Comparison of ENCODE assay signal across 8 cellular contexts in the genomic region with DNA sequence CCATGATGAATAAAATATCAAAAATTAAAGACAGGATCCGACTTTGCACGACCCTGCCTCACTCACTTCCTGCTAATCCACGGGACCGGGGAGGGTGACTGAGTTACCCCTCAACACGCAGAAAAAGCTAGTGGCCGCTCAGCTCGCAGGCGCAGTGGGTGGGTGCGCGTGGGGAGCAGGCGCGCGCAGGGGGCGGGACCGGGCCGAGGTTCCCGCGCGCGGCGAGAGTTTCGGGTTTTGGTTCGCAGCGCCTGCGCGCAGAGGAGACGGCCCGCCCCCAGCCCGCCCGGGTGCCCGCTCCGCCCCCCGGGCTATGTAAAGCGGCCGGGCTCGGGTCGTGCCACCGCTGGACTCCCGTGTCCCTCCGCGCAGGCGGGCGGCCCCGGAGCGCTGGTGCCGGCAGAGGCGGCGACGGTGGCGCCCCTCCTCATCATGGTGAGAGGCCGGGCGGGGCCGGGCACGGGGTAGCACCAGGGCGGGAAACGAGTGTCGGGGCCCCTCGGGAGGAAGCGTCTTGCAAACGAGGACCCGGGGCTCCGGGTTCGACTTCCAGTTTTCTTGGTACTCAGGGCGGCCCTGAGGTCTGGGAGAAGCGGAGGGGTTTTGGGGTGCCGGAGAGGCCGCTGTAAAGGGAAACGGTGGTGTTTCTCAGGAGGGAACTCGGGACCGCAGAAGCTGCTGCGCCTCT. TPM values are rescaled to one million over a fixed set of nuclear protein-coding genes. Genes with fewer than 3 reads are reported as not detected.
DNase-seq lines count a peak whose midpoint lies in the region; ATAC-seq and TF ChIP-seq lines count a peak whose summit lies in the region.

A gene (plus strand): TSS at position 343 of the 688 bp plus-strand sequence. CDS start 90 bp downstream, at position 433.

- peaks cover 13% of the 10 kb centered on the region for H3K4me1 Mint-ChIP-seq in activated T-helper 17 cell treated with anti-CD3 and anti-CD28 coated beads, Interleukin-2, amount 50 U/mL, for 72 hours
- H3K4me1 Mint-ChIP-seq in natural killer cell treated with Interleukin-12 subunit alpha and Interleukin-12 subunit beta and Interleukin-15 and Interleukin-18, amount 100 ng/mL, for 72 hours (ENCODE audit: low read depth in 2 of 2) = peaks cover 23 to 24% of the 10 kb centered on the region in 2 donors

- H3K9me3 ChIP-seq in RWPE2 (ENCODE audit: severe bottlenecking) = no peaks in the 10 kb centered on the region

- no peak for TF ChIP-seq CTCF in LNCaP clone FGC (IDR thresholded peaks at IDR 0.05; ENCODE audit: control insufficient read depth, extremely low read depth, insufficient read depth)
- no peak for TF ChIP-seq CTCF in RWPE2 (IDR thresholded peaks at IDR 0.05; ENCODE audit: poor library complexity, severe bottlenecking)

- peak; percentile 51 for ATAC-seq in GM21737 (IDR thresholded peaks at IDR 0.05; ENCODE audit: unreplicated experiment)
- peak; percentile 66 for ATAC-seq in RWPE2 (ENCODE audit: low read depth)
- peak; percentile 81 for ATAC-seq in activated T-helper 17 cell treated with anti-CD3 and anti-CD28 coated beads, Interleukin-2, amount 50 U/mL, for 72 hours (replicated peaks)
- ATAC-seq in natural killer cell treated with Interleukin-12 subunit alpha and Interleukin-12 subunit beta and Interleukin-15 and Interleukin-18, amount 100 ng/mL, for 72 hours = peak; percentile 93 to 95

- peaks cover 23% of the 10 kb centered on the region for H3K36me3 ChIP-seq in RWPE2 (ENCODE audit: low read depth)

- H3K4me3 Mint-ChIP-seq in activated T-helper 17 cell treated with anti-CD3 and anti-CD28 coated beads, Interleukin-2, amount 50 U/mL, for 72 hours = peak within 1 kb of the TSS; percentile 75
- H3K4me3 Mint-ChIP-seq in natural killer cell treated with Interleukin-12 subunit alpha and Interleukin-12 subunit beta and Interleukin-15 and Interleukin-18, amount 100 ng/mL, for 72 hours = peak within 1 kb of the TSS; percentile 77

- H3K4me3 ChIP-seq in LNCaP clone FGC (ENCODE audit: low read depth, low read length) (peak within 1 kb of the TSS; percentile 91), RWPE2 (ENCODE audit: severe bottlenecking) (peak within 1 kb of the TSS; percentile 94)

- no peaks in the 10 kb centered on the region for H3K27me3 ChIP-seq in RWPE2 (ENCODE audit: insufficient read depth, poor library complexity, severe bottlenecking)

- H3K9me3 Mint-ChIP-seq in activated T-helper 17 cell treated with anti-CD3 and anti-CD28 coated beads, Interleukin-2, amount 50 U/mL, for 72 hours = no peaks in the 10 kb centered on the region
- no peaks in the 10 kb centered on the region for H3K9me3 Mint-ChIP-seq in natural killer cell treated with Interleukin-12 subunit alpha and Interleukin-12 subunit beta and Interleukin-15 and Interleukin-18, amount 100 ng/mL, for 72 hours

- H3K27ac ChIP-seq in RWPE2 (ENCODE audit: poor library complexity, severe bottlenecking) = peak within 1 kb of the TSS; percentile 69

- peaks cover 43% of the 10 kb centered on the region for H3K36me3 Mint-ChIP-seq in activated T-helper 17 cell treated with anti-CD3 and anti-CD28 coated beads, Interleukin-2, amount 50 U/mL, for 72 hours (ENCODE audit: low read depth)
- H3K36me3 Mint-ChIP-seq in natural killer cell treated with Interleukin-12 subunit alpha and Interleukin-12 subunit beta and Interleukin-15 and Interleukin-18, amount 100 ng/mL, for 72 hours = no peaks in the 10 kb centered on the region

- DNase-seq in DMS 273 treated with DMSO at 0.1 percent for 48 hours (lab: John Stamatoyannopoulos, UW) (peak; percentile 53), LNCaP clone FGC (ENCODE audit: low read depth) (peak; percentile 61), RWPE2 (ENCODE audit: low spot score) (peak; percentile 82), fibroblast of peridontal ligament (ENCODE audit: extremely low read depth) (peak; percentile 83)
- DNase-seq in natural killer cell treated with Interleukin-12 subunit alpha and Interleukin-12 subunit beta and Interleukin-15 and Interleukin-18, amount 100 ng/mL, for 72 hours (ENCODE audit: low spot score) = peak; percentile 93
- DNase-seq in stimulated activated naive CD4-positive, alpha-beta T cell treated with Interleukin-2 at 50 U/mL for 16 hours (lab: John Stamatoyannopoulos, UW) = peak; percentile 88

- peak within 1 kb of the TSS; percentile 81 for H3K27ac Mint-ChIP-seq in activated T-helper 17 cell treated with anti-CD3 and anti-CD28 coated beads, Interleukin-2, amount 50 U/mL, for 72 hours
- peak within 1 kb of the TSS; percentile 55 to 65 for H3K27ac Mint-ChIP-seq in natural killer cell treated with Interleukin-12 subunit alpha and Interleukin-12 subunit beta and Interleukin-15 and Interleukin-18, amount 100 ng/mL, for 72 hours

- no peaks in the 10 kb centered on the region for H3K27me3 Mint-ChIP-seq in activated T-helper 17 cell treated with anti-CD3 and anti-CD28 coated beads, Interleukin-2, amount 50 U/mL, for 72 hours
- no peaks in the 10 kb centered on the region for H3K27me3 Mint-ChIP-seq in natural killer cell treated with Interleukin-12 subunit alpha and Interleukin-12 subunit beta and Interleukin-15 and Interleukin-18, amount 100 ng/mL, for 72 hours

- no peaks in the 10 kb centered on the region for H3K4me1 ChIP-seq in RWPE2 (ENCODE audit: insufficient read depth, poor library complexity, severe bottlenecking)

RNA-seq across cellular contexts. Expression of the gene that starts here (rescaled TPM):
- total RNA-seq in activated T-helper 17 cell treated with anti-CD3 and anti-CD28 coated beads, Interleukin-2, amount 50 U/mL, for 72 hours = 10 to 100 TPM; 51.4 to 82.9 TPM
- total RNA-seq in natural killer cell treated with Interleukin-12 subunit alpha and Interleukin-12 subunit beta and Interleukin-15 and Interleukin-18, amount 100 ng/mL, for 72 hours = 10 to 100 TPM; 55.6 to 81.9 TPM

Comparison
In these comparisons a context has a peak if more than half of its experiments do, and no peak if none do; other contexts are left out.
1. Peak in every context shown above with its lines: DNase-seq, ATAC-seq, H3K4me3 ChIP-seq and H3K27ac ChIP-seq.